Comparison of ENCODE assay signal across 2 cellular contexts in the genomic region with DNA sequence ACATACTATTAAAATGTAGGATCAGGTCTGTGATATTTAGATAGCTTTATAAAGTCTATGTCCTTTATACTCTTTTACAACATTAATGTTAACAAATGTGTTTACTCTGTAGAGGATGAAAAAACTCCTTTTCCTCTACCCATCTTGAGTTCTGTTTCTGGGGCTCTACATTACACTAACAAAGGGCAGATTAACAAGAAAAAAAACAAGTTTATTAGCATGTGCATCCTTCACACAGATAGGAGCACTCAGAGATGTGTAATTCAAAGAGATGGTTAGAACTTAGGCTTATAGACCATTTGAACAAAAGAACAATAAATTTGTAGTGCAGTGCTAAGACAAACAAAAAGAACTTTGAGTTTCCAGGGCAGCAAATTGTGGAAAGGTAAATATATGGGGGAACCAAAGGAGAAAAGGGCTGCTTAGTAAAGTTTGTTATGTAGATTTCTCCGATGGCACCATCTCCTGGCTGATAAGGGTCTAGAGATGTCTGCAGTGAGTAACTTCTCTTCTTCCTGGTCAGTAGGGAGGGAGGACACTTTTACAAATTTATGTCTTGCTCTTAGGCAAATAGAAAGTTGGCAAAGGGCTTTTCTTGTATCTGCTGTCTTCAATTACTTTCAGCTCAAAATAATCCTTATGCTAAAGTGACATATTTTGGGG.
TF ChIP-seq lines count a peak whose summit lies in the region.

No MANE protein-coding gene starts in this region.

TF ChIP-seq in GM12878, 131 proteins besides CTCF, POLR2A, EP300 and RAD21 (continued from another document):
- TF ChIP-seq, protein P1, sequence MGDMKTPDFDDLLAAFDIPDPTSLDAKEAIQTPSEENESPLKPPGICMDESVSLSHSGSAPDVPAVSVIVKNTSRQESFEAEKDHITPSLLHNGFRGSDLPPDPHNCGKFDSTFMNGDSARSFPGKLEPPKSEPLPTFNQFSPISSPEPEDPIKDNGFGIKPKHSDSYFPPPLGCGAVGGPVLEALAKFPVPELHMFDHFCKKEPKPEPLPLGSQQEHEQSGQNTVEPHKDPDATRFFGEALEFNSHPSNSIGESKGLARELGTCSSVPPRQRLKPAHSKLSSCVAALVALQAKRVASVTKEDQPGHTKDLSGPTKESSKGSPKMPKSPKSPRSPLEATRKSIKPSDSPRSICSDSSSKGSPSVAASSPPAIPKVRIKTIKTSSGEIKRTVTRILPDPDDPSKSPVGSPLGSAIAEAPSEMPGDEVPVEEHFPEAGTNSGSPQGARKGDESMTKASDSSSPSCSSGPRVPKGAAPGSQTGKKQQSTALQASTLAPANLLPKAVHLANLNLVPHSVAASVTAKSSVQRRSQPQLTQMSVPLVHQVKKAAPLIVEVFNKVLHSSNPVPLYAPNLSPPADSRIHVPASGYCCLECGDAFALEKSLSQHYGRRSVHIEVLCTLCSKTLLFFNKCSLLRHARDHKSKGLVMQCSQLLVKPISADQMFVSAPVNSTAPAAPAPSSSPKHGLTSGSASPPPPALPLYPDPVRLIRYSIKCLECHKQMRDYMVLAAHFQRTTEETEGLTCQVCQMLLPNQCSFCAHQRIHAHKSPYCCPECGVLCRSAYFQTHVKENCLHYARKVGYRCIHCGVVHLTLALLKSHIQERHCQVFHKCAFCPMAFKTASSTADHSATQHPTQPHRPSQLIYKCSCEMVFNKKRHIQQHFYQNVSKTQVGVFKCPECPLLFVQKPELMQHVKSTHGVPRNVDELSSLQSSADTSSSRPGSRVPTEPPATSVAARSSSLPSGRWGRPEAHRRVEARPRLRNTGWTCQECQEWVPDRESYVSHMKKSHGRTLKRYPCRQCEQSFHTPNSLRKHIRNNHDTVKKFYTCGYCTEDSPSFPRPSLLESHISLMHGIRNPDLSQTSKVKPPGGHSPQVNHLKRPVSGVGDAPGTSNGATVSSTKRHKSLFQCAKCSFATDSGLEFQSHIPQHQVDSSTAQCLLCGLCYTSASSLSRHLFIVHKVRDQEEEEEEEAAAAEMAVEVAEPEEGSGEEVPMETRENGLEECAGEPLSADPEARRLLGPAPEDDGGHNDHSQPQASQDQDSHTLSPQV (IDR thresholded peaks at IDR 0.05) = no peak
- TF ChIP-seq SMAD5 (IDR thresholded peaks at IDR 0.05; ENCODE audit: low read depth) (no peak), STAT3 (IDR thresholded peaks at IDR 0.05; ENCODE audit: low read depth, low read length) (no peak)
- TF ChIP-seq, protein P2, sequence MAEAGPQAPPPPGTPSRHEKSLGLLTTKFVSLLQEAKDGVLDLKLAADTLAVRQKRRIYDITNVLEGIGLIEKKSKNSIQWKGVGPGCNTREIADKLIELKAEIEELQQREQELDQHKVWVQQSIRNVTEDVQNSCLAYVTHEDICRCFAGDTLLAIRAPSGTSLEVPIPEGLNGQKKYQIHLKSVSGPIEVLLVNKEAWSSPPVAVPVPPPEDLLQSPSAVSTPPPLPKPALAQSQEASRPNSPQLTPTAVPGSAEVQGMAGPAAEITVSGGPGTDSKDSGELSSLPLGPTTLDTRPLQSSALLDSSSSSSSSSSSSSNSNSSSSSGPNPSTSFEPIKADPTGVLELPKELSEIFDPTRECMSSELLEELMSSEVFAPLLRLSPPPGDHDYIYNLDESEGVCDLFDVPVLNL (IDR thresholded peaks at IDR 0.05; ENCODE audit: low read depth, low read length) = no peak

TF ChIP-seq in SK-N-SH treated with all-trans-retinoic acid at 6 μM for 48 hours, 23 proteins besides CTCF, POLR2A, EP300 and RAD21 (continued from another document):
- TF ChIP-seq, protein P3, sequence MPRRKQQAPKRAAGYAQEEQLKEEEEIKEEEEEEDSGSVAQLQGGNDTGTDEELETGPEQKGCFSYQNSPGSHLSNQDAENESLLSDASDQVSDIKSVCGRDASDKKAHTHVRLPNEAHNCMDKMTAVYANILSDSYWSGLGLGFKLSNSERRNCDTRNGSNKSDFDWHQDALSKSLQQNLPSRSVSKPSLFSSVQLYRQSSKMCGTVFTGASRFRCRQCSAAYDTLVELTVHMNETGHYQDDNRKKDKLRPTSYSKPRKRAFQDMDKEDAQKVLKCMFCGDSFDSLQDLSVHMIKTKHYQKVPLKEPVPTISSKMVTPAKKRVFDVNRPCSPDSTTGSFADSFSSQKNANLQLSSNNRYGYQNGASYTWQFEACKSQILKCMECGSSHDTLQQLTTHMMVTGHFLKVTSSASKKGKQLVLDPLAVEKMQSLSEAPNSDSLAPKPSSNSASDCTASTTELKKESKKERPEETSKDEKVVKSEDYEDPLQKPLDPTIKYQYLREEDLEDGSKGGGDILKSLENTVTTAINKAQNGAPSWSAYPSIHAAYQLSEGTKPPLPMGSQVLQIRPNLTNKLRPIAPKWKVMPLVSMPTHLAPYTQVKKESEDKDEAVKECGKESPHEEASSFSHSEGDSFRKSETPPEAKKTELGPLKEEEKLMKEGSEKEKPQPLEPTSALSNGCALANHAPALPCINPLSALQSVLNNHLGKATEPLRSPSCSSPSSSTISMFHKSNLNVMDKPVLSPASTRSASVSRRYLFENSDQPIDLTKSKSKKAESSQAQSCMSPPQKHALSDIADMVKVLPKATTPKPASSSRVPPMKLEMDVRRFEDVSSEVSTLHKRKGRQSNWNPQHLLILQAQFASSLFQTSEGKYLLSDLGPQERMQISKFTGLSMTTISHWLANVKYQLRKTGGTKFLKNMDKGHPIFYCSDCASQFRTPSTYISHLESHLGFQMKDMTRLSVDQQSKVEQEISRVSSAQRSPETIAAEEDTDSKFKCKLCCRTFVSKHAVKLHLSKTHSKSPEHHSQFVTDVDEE (CRISPR knock-in tag; IDR thresholded peaks at IDR 0.05) = no peak
- TF ChIP-seq ARNTL (CRISPR knock-in tag; IDR thresholded peaks at IDR 0.05; ENCODE audit: borderline replicate concordance, low read depth) (no peak), ZFP30 (CRISPR knock-in tag; IDR thresholded peaks at IDR 0.05) (no peak), CSDC2 (CRISPR knock-in tag; IDR thresholded peaks at IDR 0.05) (no peak), ZNF8 (CRISPR knock-in tag; IDR thresholded peaks at IDR 0.05) (no peak), ZNF70 (CRISPR knock-in tag; IDR thresholded peaks at IDR 0.05) (no peak), BACH2 (CRISPR knock-in tag; IDR thresholded peaks at IDR 0.05; ENCODE audit: borderline replicate concordance) (no peak), OSR1 (CRISPR knock-in tag; IDR thresholded peaks at IDR 0.05) (no peak), ISL1 (CRISPR knock-in tag; IDR thresholded peaks at IDR 0.05) (no peak), GLIS3 (CRISPR knock-in tag; IDR thresholded peaks at IDR 0.05) (no peak), SNAI2 (CRISPR knock-in tag; IDR thresholded peaks at IDR 0.05) (no peak), TOX (CRISPR knock-in tag; IDR thresholded peaks at IDR 0.05; ENCODE audit: borderline replicate concordance) (no peak), TCF4 (CRISPR knock-in tag; IDR thresholded peaks at IDR 0.05; ENCODE audit: borderline replicate concordance) (no peak), ESRRG (CRISPR knock-in tag; IDR thresholded peaks at IDR 0.05) (no peak), ZFP3 (CRISPR knock-in tag; IDR thresholded peaks at IDR 0.05) (no peak)
- TF ChIP-seq, protein P4, sequence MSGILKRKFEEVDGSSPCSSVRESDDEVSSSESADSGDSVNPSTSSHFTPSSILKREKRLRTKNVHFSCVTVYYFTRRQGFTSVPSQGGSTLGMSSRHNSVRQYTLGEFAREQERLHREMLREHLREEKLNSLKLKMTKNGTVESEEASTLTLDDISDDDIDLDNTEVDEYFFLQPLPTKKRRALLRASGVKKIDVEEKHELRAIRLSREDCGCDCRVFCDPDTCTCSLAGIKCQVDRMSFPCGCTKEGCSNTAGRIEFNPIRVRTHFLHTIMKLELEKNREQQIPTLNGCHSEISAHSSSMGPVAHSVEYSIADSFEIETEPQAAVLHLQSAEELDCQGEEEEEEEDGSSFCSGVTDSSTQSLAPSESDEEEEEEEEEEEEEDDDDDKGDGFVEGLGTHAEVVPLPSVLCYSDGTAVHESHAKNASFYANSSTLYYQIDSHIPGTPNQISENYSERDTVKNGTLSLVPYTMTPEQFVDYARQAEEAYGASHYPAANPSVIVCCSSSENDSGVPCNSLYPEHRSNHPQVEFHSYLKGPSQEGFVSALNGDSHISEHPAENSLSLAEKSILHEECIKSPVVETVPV (CRISPR knock-in tag; IDR thresholded peaks at IDR 0.05) = no peak
- TF ChIP-seq, protein P5, sequence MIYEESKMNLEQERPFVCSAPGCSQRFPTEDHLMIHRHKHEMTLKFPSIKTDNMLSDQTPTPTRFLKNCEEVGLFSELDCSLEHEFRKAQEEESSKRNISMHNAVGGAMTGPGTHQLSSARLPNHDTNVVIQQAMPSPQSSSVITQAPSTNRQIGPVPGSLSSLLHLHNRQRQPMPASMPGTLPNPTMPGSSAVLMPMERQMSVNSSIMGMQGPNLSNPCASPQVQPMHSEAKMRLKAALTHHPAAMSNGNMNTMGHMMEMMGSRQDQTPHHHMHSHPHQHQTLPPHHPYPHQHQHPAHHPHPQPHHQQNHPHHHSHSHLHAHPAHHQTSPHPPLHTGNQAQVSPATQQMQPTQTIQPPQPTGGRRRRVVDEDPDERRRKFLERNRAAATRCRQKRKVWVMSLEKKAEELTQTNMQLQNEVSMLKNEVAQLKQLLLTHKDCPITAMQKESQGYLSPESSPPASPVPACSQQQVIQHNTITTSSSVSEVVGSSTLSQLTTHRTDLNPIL (CRISPR knock-in tag; IDR thresholded peaks at IDR 0.05; ENCODE audit: low read depth) = no peak
